In the genomic region with DNA sequence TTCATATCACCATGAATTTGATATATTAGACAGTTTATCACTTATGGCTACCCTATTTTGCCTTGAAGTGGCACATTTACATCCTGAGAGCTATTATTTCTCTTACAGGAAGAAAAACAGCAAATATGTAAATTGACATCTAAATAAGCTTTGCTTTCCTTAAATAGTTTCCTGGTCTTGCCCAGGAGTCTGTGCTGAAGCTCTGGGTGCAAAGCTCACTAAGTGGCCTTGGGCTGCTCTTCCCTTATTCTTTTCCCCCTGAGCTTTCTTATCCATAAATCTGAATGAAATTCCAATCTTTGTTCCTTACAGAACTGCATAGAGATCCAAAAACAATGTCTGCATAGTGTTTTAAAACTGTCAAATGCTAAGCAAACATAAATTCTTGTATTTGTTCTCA, we compare ENCODE assay signal across 15 cellular contexts.
"Had no signal": no experiment of that assay in that cellular context is flagged by ENCODE, and none has a peak within 500 bp of the region (broad histone marks: within the 10 kb centered on the region; RNA-seq: fewer than 3 reads in every experiment).

No MANE protein-coding gene starts in this region.

- H2AFZ ChIP-seq: neural progenitor cell had no signal

- H3K27me3 ChIP-seq: adrenal gland, neural progenitor cell, ovary, upper lobe of right lung had no signal

- H3K27ac Mint-ChIP-seq: activated CD4-positive, alpha-beta memory T cell treated with anti-CD3 and anti-CD28 coated beads for 36 hours; activated CD4-positive, alpha-beta T cell treated with anti-CD3 and anti-CD28 coated beads for 36 hours; activated T-cell treated with anti-CD3 and anti-CD28 coated beads, Interleukin-2, amount 50 U/mL, for 24 hours; neural progenitor cell had no signal

- H3K4me3 ChIP-seq: adrenal gland, esophagus muscularis mucosa, neural progenitor cell, ovary, thoracic aorta, upper lobe of right lung had no signal

- H3K9me3 Mint-ChIP-seq: activated CD4-positive, alpha-beta memory T cell treated with anti-CD3 and anti-CD28 coated beads for 36 hours; activated naive CD4-positive, alpha-beta T cell treated with anti-CD3 and anti-CD28 coated beads, Interleukin-2, amount 50 U/mL, for 24 hours; activated T-cell treated with anti-CD3 and anti-CD28 coated beads, Interleukin-2, amount 50 U/mL, for 24 hours had no signal

- H3K4me1 ChIP-seq: adrenal gland, esophagus muscularis mucosa, neural progenitor cell, upper lobe of right lung had no signal

- H3K9me3 ChIP-seq: adrenal gland, esophagus muscularis mucosa, ovary, thoracic aorta, upper lobe of right lung had no signal

- H3K4me2 ChIP-seq: neural progenitor cell had no signal

- DNase-seq: activated T-cell treated with anti-CD3 and anti-CD28 coated beads, Interleukin-2, amount 50 U/mL, for 24 hours; adrenal gland; caudate nucleus; kidney glomerular epithelial cell; ovary; stimulated activated CD4-positive, alpha-beta T cell treated with anti-CD3 and anti-CD28 coated beads, Interleukin-1b, Interleukin-23, amount 100 ng/mL, for 48 hours; upper lobe of right lung had no signal

- H3K4me1 Mint-ChIP-seq: neural progenitor cell had no signal

- ATAC-seq: sciatic nerve had no signal

- H3K4me3 Mint-ChIP-seq: activated CD4-positive, alpha-beta memory T cell treated with anti-CD3 and anti-CD28 coated beads for 36 hours; activated CD4-positive, alpha-beta T cell treated with anti-CD3 and anti-CD28 coated beads for 36 hours; activated naive CD4-positive, alpha-beta T cell treated with anti-CD3 and anti-CD28 coated beads, Interleukin-2, amount 50 U/mL, for 24 hours; activated T-cell treated with anti-CD3 and anti-CD28 coated beads, Interleukin-2, amount 50 U/mL, for 24 hours; neural progenitor cell had no signal

- H3K36me3 Mint-ChIP-seq: activated CD4-positive, alpha-beta memory T cell treated with anti-CD3 and anti-CD28 coated beads for 36 hours; activated naive CD4-positive, alpha-beta T cell treated with anti-CD3 and anti-CD28 coated beads, Interleukin-2, amount 50 U/mL, for 24 hours; neural progenitor cell had no signal

- H3K36me3 ChIP-seq: adrenal gland, esophagus muscularis mucosa, neural progenitor cell, ovary, thoracic aorta, upper lobe of right lung had no signal

- H3K9ac ChIP-seq: neural progenitor cell had no signal

- H3K27me3 Mint-ChIP-seq: activated CD4-positive, alpha-beta memory T cell treated with anti-CD3 and anti-CD28 coated beads for 36 hours had no signal

- FAIRE-seq: colon had no signal
